Comparison of ENCODE assay signal across 1 cellular context in genomic region chr7:898855-899681, GRCh38.
TF ChIP-seq lines count a peak whose summit lies in the region.

No MANE protein-coding gene starts in this region.

TF ChIP-seq in HepG2, 621 proteins besides CTCF, POLR2A, EP300 and RAD21:
- no peak for TF ChIP-seq ZNF597 (CRISPR knock-in tag; IDR thresholded peaks at IDR 0.05)
- TF ChIP-seq ZBTB33 (CRISPR knock-in tag; IDR thresholded peaks at IDR 0.05): peak; percentile 69; the same call in 1 of the 2 replicates
